8 cellular contexts compared by ENCODE assay signal in genomic region chr12:52007158-52007921, GRCh38. TPM values are rescaled to one million over a fixed set of nuclear protein-coding genes. Genes with fewer than 3 reads are reported as not detected.
A peak's percentile ranks its signal among the peaks of the same experiment; 100 is the strongest.
DNase-seq lines count a peak whose midpoint lies in the region; ATAC-seq, FAIRE-seq and TF ChIP-seq lines count a peak whose summit lies in the region.

No MANE protein-coding gene starts in this region.

- H2AFZ ChIP-seq in neural progenitor cell (replicated peaks): peak overlapping the region; percentile 23

- TF ChIP-seq POLR2A in GM12892 (IDR thresholded peaks at IDR 0.05; ENCODE audit: low read depth, low read length): no peak

- ATAC-seq in HG02759 (IDR thresholded peaks at IDR 0.05; ENCODE audit: unreplicated experiment) (peak; percentile 23), esophagus mucosa (peak; percentile 31), aorta (ENCODE audit: low FRiP score) (peak; percentile 30)

- H3K4me1 ChIP-seq in neural progenitor cell: peaks cover 31% of the 10 kb centered on the region
- no peaks in the 10 kb centered on the region for H3K4me1 ChIP-seq in aorta (ENCODE audit: control insufficient read depth in 1 of 2, insufficient read depth in 2 of 2, low read length in 2 of 2)

- H4K20me1 ChIP-seq in neural progenitor cell (ENCODE audit: low read depth): no peaks in the 10 kb centered on the region

- H3K27ac Mint-ChIP-seq in neural progenitor cell: no peak overlapping the region

- no peaks in the 10 kb centered on the region for H3K9me3 Mint-ChIP-seq in neural progenitor cell

- no peak overlapping the region for H3K9ac ChIP-seq in neural progenitor cell

- H3K27me3 ChIP-seq in neural progenitor cell (peaks cover 49% of the 10 kb centered on the region), aorta (ENCODE audit: control insufficient read depth in 1 of 2, insufficient read depth in 2 of 2, low read length in 1 of 2) (no peaks in the 10 kb centered on the region)

- H3K36me3 ChIP-seq in neural progenitor cell: no peaks in the 10 kb centered on the region
- H3K36me3 ChIP-seq in aorta (ENCODE audit: control insufficient read depth in 1 of 2, insufficient read depth in 2 of 2, low read length in 1 of 2): no peaks in the 10 kb centered on the region

- H3F3A ChIP-seq in neural progenitor cell (ENCODE audit: low read depth): peaks cover 18% of the 10 kb centered on the region

- H3K4me2 ChIP-seq in neural progenitor cell: peak overlapping the region; percentile 93

- no peak overlapping the region for H3K27ac ChIP-seq in neural progenitor cell
- H3K27ac ChIP-seq in aorta (ENCODE audit: low read depth in 1 of 2, low read length in 2 of 2): no peak overlapping the region

- H3K79me2 ChIP-seq in neural progenitor cell (ENCODE audit: low read depth): no peaks in the 10 kb centered on the region

- peak; percentile 63 for DNase-seq in activated CD8-positive, alpha-beta memory T cell treated with anti-CD3 and anti-CD28 coated beads, Interleukin-2, amount 50 U/mL, for 4 hours
- DNase-seq in neural progenitor cell (ENCODE audit: low spot score): peak; percentile 47
- DNase-seq in aorta: peak; percentile 76 to 83
- DNase-seq in GM12892 (ENCODE audit: insufficient read length): no peak
- DNase-seq in retina: no peak
- DNase-seq in NOMO-1 treated with DMSO at 0.1 percent for 48 hours (lab: John Stamatoyannopoulos, UW; ENCODE audit: unreplicated experiment): no peak

- FAIRE-seq in GM12892 (lab: Jason Lieb, UNC): no peak

- no peak for TF ChIP-seq CTCF in neural progenitor cell (IDR thresholded peaks at IDR 0.05)

- peaks cover 24% of the 10 kb centered on the region for H3K27me3 Mint-ChIP-seq in neural progenitor cell (ENCODE audit: insufficient read depth, low read depth)

- peaks cover 13% of the 10 kb centered on the region for H3K36me3 Mint-ChIP-seq in neural progenitor cell

- H3K4me3 Mint-ChIP-seq in neural progenitor cell: peak overlapping the region; percentile 83

- peak overlapping the region; percentile 63 for H3K4me3 ChIP-seq in neural progenitor cell
- H3K4me3 ChIP-seq in aorta (ENCODE audit: low read length in 2 of 2): peak overlapping the region; percentile 44 to 50

- intact Hi-C loops in aorta (cut with DNase I): no loop called here

- WGBS in aorta, 2 donors: 20% methylated on average over 67 to 72 of the region's 72 CpGs

- H3K9me3 ChIP-seq in neural progenitor cell (ENCODE audit: low read depth) (no peaks in the 10 kb centered on the region), aorta (ENCODE audit: control insufficient read depth, low read length) (no peaks in the 10 kb centered on the region)

- H3K4me1 Mint-ChIP-seq in neural progenitor cell: peaks cover 56% of the 10 kb centered on the region

RNA-seq across cellular contexts. Expression of gene TAMALIN, which starts 0.6 kb away (rescaled TPM):
- 3.9 TPM for total RNA-seq in esophagus mucosa
- total RNA-seq in neural progenitor cell (ENCODE audit: low replicate concordance): 1.1 and 7.4 TPM in 2 replicates
- 100 to 1,000 TPM in 1 of 2 donors, 10 to 100 TPM in 1; 64.2 to 129 TPM for total RNA-seq in aorta
- polyA plus RNA-seq in aorta: 10 to 100 TPM in 1 of 2 donors, 1 to 10 TPM in 1; 7.1 to 13.8 TPM
- 0.57 TPM for polyA plus RNA-seq in GM12892 (2012; ENCODE audit: missing spikeins)

RNA-seq across cellular contexts. Expression of gene NR4A1, which starts 43.9 kb away (rescaled TPM):
- 2.0 TPM for total RNA-seq in esophagus mucosa
- total RNA-seq in neural progenitor cell (ENCODE audit: low replicate concordance): 8.2 and 13.0 TPM in 2 replicates
- 100 to 1,000 TPM; 175 to 677 TPM for total RNA-seq in aorta
- 100 to 1,000 TPM in 1 of 2 donors, 10 to 100 TPM in 1; 48.2 to 392 TPM for polyA plus RNA-seq in aorta
- polyA plus RNA-seq in GM12892 (2012; ENCODE audit: missing spikeins): 3.3 TPM

RNA-seq across cellular contexts. Expression of gene ACVR1B, which starts 55.8 kb away (rescaled TPM):
- 19.2 TPM for total RNA-seq in esophagus mucosa
- 13.8 and 18.9 TPM in 2 replicates for total RNA-seq in neural progenitor cell (ENCODE audit: low replicate concordance)
- 10 to 100 TPM; 24.0 to 24.5 TPM for total RNA-seq in aorta
- polyA plus RNA-seq in aorta: 1 to 10 TPM; 2.3 to 6.9 TPM
- polyA plus RNA-seq in GM12892 (2012; ENCODE audit: missing spikeins): 0.42 TPM

Comparison
In these comparisons a context has a peak if more than half of its experiments do, and no peak if none do; other contexts are left out.
1. DNase-seq: peak in activated CD8-positive, alpha-beta memory T cell treated with anti-CD3 and anti-CD28 coated beads, Interleukin-2, amount 50 U/mL, for 4 hours (single experiment), neural progenitor cell (single experiment) and aorta (2 of 2); none in GM12892 (single experiment), retina (single experiment) and NOMO-1 treated with DMSO at 0.1 percent for 48 hours (single experiment).
2. RNA of gene NR4A1, which starts 43.9 kb away (total RNA-seq): 175 to 677 TPM in aorta; 8.2 to 13.0 TPM in neural progenitor cell and 2.0 TPM in esophagus mucosa (single experiment); every median in the first group is over 10 times any median in the second.
3. Peak in every context shown above with its lines, with median percentiles within 50 percentile points of each other: ATAC-seq.